Comparison of ENCODE assay signal across 8 cellular contexts in the genomic region with DNA sequence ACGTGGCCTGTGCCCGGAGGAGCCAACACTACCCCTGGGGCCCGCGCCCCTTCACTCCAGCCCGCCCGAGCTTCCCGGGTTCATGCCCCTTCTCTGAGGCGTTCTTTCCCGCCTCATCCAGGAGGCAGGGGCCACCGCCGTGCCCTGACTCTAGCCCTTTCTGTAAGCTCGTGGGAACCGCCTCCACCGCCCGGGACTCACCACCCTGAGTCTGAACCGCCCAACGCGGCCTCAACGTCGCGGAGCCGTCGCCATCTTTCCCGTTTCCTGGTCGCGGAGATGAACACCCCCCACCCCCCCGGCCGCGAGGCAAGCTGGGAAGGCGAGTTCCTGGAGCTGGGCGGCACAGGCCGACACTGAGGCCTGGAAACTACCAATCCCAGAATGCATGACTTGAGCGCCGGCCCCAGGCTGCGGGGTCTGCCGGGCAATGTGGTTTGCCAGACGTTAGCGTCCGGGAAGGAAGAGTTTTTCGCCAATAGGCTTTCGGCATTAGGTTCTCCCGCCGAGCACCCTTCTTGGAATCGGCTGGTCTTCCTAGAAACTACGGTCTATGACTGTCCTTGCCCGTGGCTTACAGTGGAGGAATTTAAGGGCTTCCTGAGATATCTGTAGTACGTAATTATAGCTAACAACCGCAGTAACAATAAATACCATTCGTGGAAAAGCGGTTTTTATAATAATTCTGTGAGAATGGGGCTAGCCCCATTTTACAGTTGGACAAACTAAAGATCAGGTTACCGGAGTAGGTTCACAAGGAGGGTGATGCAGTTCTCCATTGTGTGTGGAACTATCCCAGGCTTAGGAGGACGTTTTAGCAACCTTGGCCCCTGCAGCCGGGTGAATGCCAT. TPM values are rescaled to one million over a fixed set of nuclear protein-coding genes. Genes with fewer than 3 reads are reported as not detected.
DNase-seq lines count a peak whose midpoint lies in the region; ATAC-seq and TF ChIP-seq lines count a peak whose summit lies in the region.

A gene (minus strand): TSS at position 281 of the 851 bp plus-strand sequence. CDS start 6,381 bp downstream, outside the sequence.

- no peaks in the 10 kb centered on the region for H3K27me3 ChIP-seq in left ventricle myocardium inferior (ENCODE audit: low read depth)
- H3K27me3 ChIP-seq in prostate gland (replicated peaks; ENCODE audit: insufficient read depth): no peaks in the 10 kb centered on the region

- DNase-seq in GM13977 (ENCODE audit: low spot score) (peak; percentile 95), NCI-H1694 (lab: John Stamatoyannopoulos, UW) (peak; percentile 86), amniotic stem cell (lab: John Stamatoyannopoulos, UW) (peak; percentile 96), left ventricle myocardium inferior (peak; percentile 94), prostate gland (ENCODE audit: low spot score) (peak; percentile 93)

- H3K9me3 Mint-ChIP-seq in T-helper 1 cell treated with Interleukin-12 subunit alpha and Interleukin-12 subunit beta and Interleukin-4 antibody, amounts not matched to agents 30 μg/mL and 1 μg/mL, for 36 hours: no peaks in the 10 kb centered on the region

- intact Hi-C loops in left ventricle myocardium inferior (cut with micrococcal nuclease): no loop called here
- intact Hi-C loops in prostate gland (cut with DNase I): loop anchor here (5.0 to 10.0 kb wide), 2 partner anchors 83 to 145 kb away; a partner anchor contains a TSS

- H3K36me3 ChIP-seq in left ventricle myocardium inferior: no peaks in the 10 kb centered on the region
- no peaks in the 10 kb centered on the region for H3K36me3 ChIP-seq in prostate gland
- no peaks in the 10 kb centered on the region for H3K36me3 ChIP-seq in urinary bladder (ENCODE audit: insufficient read depth)

- no peaks in the 10 kb centered on the region for H3K27me3 Mint-ChIP-seq in T-helper 1 cell treated with Interleukin-12 subunit alpha and Interleukin-12 subunit beta and Interleukin-4 antibody, amounts not matched to agents 30 μg/mL and 1 μg/mL, for 36 hours (ENCODE audit: low read depth)

- peak within 1 kb of the TSS; percentile 98 for H3K4me3 Mint-ChIP-seq in T-helper 1 cell treated with Interleukin-12 subunit alpha and Interleukin-12 subunit beta and Interleukin-4 antibody, amounts not matched to agents 30 μg/mL and 1 μg/mL, for 36 hours

- peaks cover 31% of the 10 kb centered on the region for H3K4me1 Mint-ChIP-seq in T-helper 1 cell treated with Interleukin-12 subunit alpha and Interleukin-12 subunit beta and Interleukin-4 antibody, amounts not matched to agents 30 μg/mL and 1 μg/mL, for 36 hours (ENCODE audit: low read depth)

- peaks cover 38% of the 10 kb centered on the region for H3K4me1 ChIP-seq in left ventricle myocardium inferior
- H3K4me1 ChIP-seq in prostate gland (replicated peaks): peaks cover 3% of the 10 kb centered on the region
- H3K4me1 ChIP-seq in urinary bladder (ENCODE audit: insufficient read depth): no peaks in the 10 kb centered on the region

- WGBS in prostate gland: under 1% methylated on average over 53 of the region's 53 CpGs
- under 1% methylated on average over 53 of the region's 53 CpGs for WGBS in urinary bladder

- in situ Hi-C loops in GM13977 (cut with MboI; ENCODE audit: low pct_unique_long_range_greater_than_20kb, low sequenced_read_pairs, unreplicated experiment): no loop called here

- peak within 1 kb of the TSS; percentile 88 for H3K27ac ChIP-seq in left ventricle myocardium inferior (replicated peaks)
- peak within 1 kb of the TSS; percentile 64 to 74 for H3K27ac ChIP-seq in prostate gland
- peak within 1 kb of the TSS; percentile 81 for H3K27ac ChIP-seq in urinary bladder (ENCODE audit: low read depth)

- peak within 1 kb of the TSS; percentile 95 for H3K27ac Mint-ChIP-seq in T-helper 1 cell treated with Interleukin-12 subunit alpha and Interleukin-12 subunit beta and Interleukin-4 antibody, amounts not matched to agents 30 μg/mL and 1 μg/mL, for 36 hours

- TF ChIP-seq CTCF in GM13977 (IDR thresholded peaks at IDR 0.05; ENCODE audit: extremely low read depth, insufficient read depth, missing control alignments) (no peak), left ventricle myocardium inferior (IDR thresholded peaks at IDR 0.05; ENCODE audit: borderline replicate concordance) (no peak), prostate gland (IDR thresholded peaks at IDR 0.05) (peak in 2 of 4 experiments; percentile 21 to 30)

- TF ChIP-seq POLR2A in prostate gland (IDR thresholded peaks at IDR 0.05): peak; percentile 39

- peaks cover 15% of the 10 kb centered on the region for H3K36me3 Mint-ChIP-seq in T-helper 1 cell treated with Interleukin-12 subunit alpha and Interleukin-12 subunit beta and Interleukin-4 antibody, amounts not matched to agents 30 μg/mL and 1 μg/mL, for 36 hours (ENCODE audit: low read depth)

- peak; percentile 94 for ATAC-seq in HG02884 (IDR thresholded peaks at IDR 0.05; ENCODE audit: unreplicated experiment)

- H3K4me3 ChIP-seq in left ventricle myocardium inferior (peak within 1 kb of the TSS; percentile 98), prostate gland (peak within 1 kb of the TSS; percentile 73 to 92), urinary bladder (ENCODE audit: low read depth, low read length) (peak within 1 kb of the TSS; percentile 86)

- no peaks in the 10 kb centered on the region for H3K9me3 ChIP-seq in left ventricle myocardium inferior (replicated peaks)
- no peaks in the 10 kb centered on the region for H3K9me3 ChIP-seq in prostate gland

RNA-seq across cellular contexts. Expression of the gene that starts here (rescaled TPM):
- total RNA-seq in left ventricle myocardium inferior: 36.6 TPM
- total RNA-seq in prostate gland: 10 to 100 TPM; 71.0 to 87.2 TPM
- total RNA-seq in urinary bladder: 52.2 TPM
- polyA plus RNA-seq in urinary bladder: 62.8 TPM

Comparison
In these comparisons a context has a peak if more than half of its experiments do, and no peak if none do; other contexts are left out.
1. Peak in every context shown above with its lines: DNase-seq, ATAC-seq, H3K4me3 ChIP-seq and H3K27ac ChIP-seq.